8 cellular contexts compared by ENCODE assay signal in the genomic region with DNA sequence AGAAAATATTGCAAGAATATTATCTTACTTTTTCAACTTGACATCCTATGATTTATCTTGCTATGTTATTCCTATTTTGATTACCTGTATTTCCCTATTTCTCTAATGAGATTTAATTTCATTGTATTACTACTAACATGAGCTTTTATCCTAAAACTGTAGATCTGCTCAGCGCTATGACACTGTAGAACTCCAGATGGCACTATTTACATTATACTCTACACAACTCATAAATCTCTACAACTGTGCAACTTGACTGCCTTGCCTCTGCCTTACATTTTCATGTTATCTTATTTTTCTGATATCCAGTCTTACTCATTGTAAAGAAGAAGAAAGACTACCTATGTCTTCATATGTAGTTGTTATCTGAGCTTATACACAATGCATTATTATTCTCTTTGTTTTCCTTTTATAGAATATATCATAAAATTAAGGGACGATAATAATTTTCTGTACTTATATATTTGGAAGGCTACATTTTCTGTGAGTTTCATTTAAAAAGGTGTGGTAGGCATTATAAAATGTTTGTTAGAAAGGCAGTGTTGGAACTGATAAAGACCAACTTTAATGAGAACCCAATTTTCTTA. TPM values are rescaled to one million over a fixed set of nuclear protein-coding genes. Genes with fewer than 3 reads are reported as not detected.
DNase-seq lines count a peak whose midpoint lies in the region; ATAC-seq and TF ChIP-seq lines count a peak whose summit lies in the region.

No MANE protein-coding gene starts in this region.

- H3K9me3 ChIP-seq in lower lobe of right lung (no peaks in the 10 kb centered on the region), aorta (ENCODE audit: control insufficient read depth, low read length) (no peaks in the 10 kb centered on the region)

- DNase-seq in BJ (ENCODE audit: low read depth) (no peak), NCI-H146 (lab: John Stamatoyannopoulos, UW) (peak; percentile 1), amniotic stem cell (lab: John Stamatoyannopoulos, UW) (peak; percentile 3), lower lobe of right lung (no peak), GM19238 (ENCODE audit: insufficient read length, low spot score) (no peak), aorta (no peak)
- no peak for DNase-seq in stimulated activated CD4-positive, alpha-beta T cell treated with anti-CD3 and anti-CD28 coated beads, Interleukin-2, amount 100 ng/mL, for 24 hours

- no peaks in the 10 kb centered on the region for H3K27me3 ChIP-seq in BJ (ENCODE audit: control insufficient read depth, insufficient read depth, low read length)
- no peaks in the 10 kb centered on the region for H3K27me3 ChIP-seq in lower lobe of right lung (ENCODE audit: low read depth)
- H3K27me3 ChIP-seq in aorta (ENCODE audit: control insufficient read depth in 1 of 2, insufficient read depth in 2 of 2, low read length in 1 of 2): no peaks in the 10 kb centered on the region

- ATAC-seq in GM18517 (IDR thresholded peaks at IDR 0.05; ENCODE audit: unreplicated experiment): peak; percentile 60
- no peak for ATAC-seq in lower lobe of right lung
- no peak for ATAC-seq in aorta (ENCODE audit: low FRiP score)

- POLR2A ChIA-PET in BJ (lab: Charles Lee): no interaction called here

- H3K4me3 ChIP-seq in BJ (ENCODE audit: low read depth, low read length) (no peak overlapping the region), lower lobe of right lung (no peak overlapping the region), aorta (ENCODE audit: low read length in 2 of 2) (no peak overlapping the region)

- peaks cover 1% of the 10 kb centered on the region; the same call in 1 of the 2 replicates for H3K36me3 ChIP-seq in BJ (ENCODE audit: control insufficient read depth, insufficient read depth, low read length)
- H3K36me3 ChIP-seq in lower lobe of right lung: peaks cover 40% of the 10 kb centered on the region
- H3K36me3 ChIP-seq in aorta (ENCODE audit: control insufficient read depth in 1 of 2, insufficient read depth in 2 of 2, low read length in 1 of 2): peaks cover 0 to 4% of the 10 kb centered on the region in 2 donors

- WGBS in aorta, 2 donors: 61 to 67% methylated on average over 2 of the region's 2 CpGs

- TF ChIP-seq CTCF in BJ (IDR thresholded peaks at IDR 0.05; ENCODE audit: insufficient read depth, low read depth, low read length) (peak; percentile 46), lower lobe of right lung (IDR thresholded peaks at IDR 0.05) (peak; percentile 24)

- CTCF ChIA-PET in BJ (lab: Yijun Ruan, JAX): interaction anchor here (0.6 to 4.2 kb wide), 6 partner anchors 123 to 673 kb away, joined by 3 to 15 read pairs (median 4); no protein-coding TSS in a partner anchor

- no peaks in the 10 kb centered on the region for H3K4me1 ChIP-seq in lower lobe of right lung
- no peaks in the 10 kb centered on the region for H3K4me1 ChIP-seq in aorta (ENCODE audit: control insufficient read depth in 1 of 2, insufficient read depth in 2 of 2, low read length in 2 of 2)

- intact Hi-C loops in lower lobe of right lung (cut with DNase I) (no loop called here), aorta (cut with DNase I) (no loop called here)

- H3K27ac ChIP-seq in lower lobe of right lung (no peak overlapping the region), aorta (ENCODE audit: low read depth in 1 of 2, low read length in 2 of 2) (no peak overlapping the region)

RNA-seq across cellular contexts. Expression of gene NUP37, which starts 24.1 kb away (rescaled TPM):
- polyA plus RNA-seq in BJ (2011; rRNA removed): 22.6 and 46.2 TPM in 2 replicates
- polyA minus RNA-seq in BJ (2011; rRNA and poly(A)+ RNA removed): 7.2 and 8.9 TPM in 2 replicates
- total RNA-seq in lower lobe of right lung: 19.1 TPM
- 10 to 100 TPM; 12.6 to 16.1 TPM for total RNA-seq in aorta
- 1 to 10 TPM; 9.5 to 9.7 TPM for polyA plus RNA-seq in aorta

RNA-seq across cellular contexts. Expression of gene PARPBP, which starts 24.2 kb away (rescaled TPM):
- polyA plus RNA-seq in BJ (2011; rRNA removed) (3.9 and 6.4 TPM in 2 replicates), aorta (1 to 10 TPM in 1 of 2 donors, under 1 TPM in 1; 0.41 to 1.1 TPM)
- 2.4 and 2.7 TPM in 2 replicates for polyA minus RNA-seq in BJ (2011; rRNA and poly(A)+ RNA removed)
- total RNA-seq in lower lobe of right lung (1.7 TPM), aorta (1 to 10 TPM; 2.9 to 7.2 TPM)

RNA-seq across cellular contexts. Expression of gene WASHC3, which starts 34.0 kb away (rescaled TPM):
- 34.5 and 66.9 TPM in 2 replicates for polyA plus RNA-seq in BJ (2011; rRNA removed)
- 11.8 and 16.9 TPM in 2 replicates for polyA minus RNA-seq in BJ (2011; rRNA and poly(A)+ RNA removed)
- total RNA-seq in lower lobe of right lung: 38.2 TPM
- 10 to 100 TPM; 36.9 to 57.4 TPM for total RNA-seq in aorta
- polyA plus RNA-seq in aorta: 10 to 100 TPM; 62.0 to 70.7 TPM

Comparison
In these comparisons a context has a peak if more than half of its experiments do, and no peak if none do; other contexts are left out.
1. DNase-seq: peak in NCI-H146 (single experiment) and amniotic stem cell (single experiment); none in BJ (single experiment), lower lobe of right lung (single experiment), GM19238 (single experiment), stimulated activated CD4-positive, alpha-beta T cell treated with anti-CD3 and anti-CD28 coated beads, Interleukin-2, amount 100 ng/mL, for 24 hours (0 of 2) and aorta (0 of 2).